Comparison of ENCODE assay signal across 9 cellular contexts in the genomic region with DNA sequence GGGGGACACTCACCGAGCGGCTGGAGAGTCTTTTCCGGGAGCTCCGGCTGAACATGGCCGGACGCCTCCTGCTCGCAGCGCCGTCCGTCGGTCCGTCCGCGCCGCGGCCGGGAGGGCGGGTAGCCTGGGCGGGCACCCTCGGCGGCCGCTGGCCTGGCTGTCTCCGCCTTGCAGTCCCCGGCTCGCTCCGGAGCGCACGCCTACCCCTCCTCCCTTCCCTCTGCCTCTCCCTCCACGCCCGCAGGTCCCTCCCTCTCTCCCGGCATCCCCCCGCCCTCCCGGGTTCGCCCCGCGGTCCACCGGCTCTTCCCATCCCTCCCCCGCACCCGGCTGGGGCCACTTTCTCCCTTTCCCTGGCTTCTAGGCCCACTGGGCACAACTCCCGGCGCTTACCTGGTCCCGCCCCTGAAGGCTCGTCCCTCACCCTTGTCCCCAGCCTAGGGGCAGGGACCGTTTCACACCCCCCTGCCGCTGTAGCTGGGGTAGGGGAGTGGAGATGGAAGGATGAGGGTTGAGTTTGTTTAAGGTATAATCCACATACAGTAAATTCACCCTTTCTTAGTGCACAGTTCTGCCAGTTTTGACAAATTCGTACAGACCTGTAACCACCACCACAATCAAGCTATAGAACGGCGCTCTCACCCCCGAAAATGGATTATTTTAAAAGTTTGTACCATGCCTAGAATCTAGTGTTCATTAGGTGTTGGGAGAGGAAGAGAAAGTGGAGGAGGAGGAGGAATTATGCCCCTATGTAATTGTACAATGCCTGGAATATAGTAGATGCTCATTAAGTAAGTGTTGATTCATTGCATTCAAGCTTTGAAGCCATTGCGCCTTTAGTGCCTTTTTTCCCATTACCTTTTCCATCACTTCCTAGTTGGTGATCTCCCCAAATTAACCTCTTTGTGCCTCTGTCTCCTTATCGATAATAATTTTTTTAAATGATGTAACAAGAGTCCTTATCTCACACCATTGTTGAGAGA.
DNase-seq lines count a peak whose midpoint lies in the region; ATAC-seq, FAIRE-seq and TF ChIP-seq lines count a peak whose summit lies in the region.
"Had no signal": no experiment of that assay in that cellular context is flagged by ENCODE, and none has a peak within 500 bp of the region (broad histone marks: within the 10 kb centered on the region; RNA-seq: fewer than 3 reads in every experiment).

No MANE protein-coding gene starts in this region.

- DNase-seq in GM10248 (ENCODE audit: extremely low spot score) (peak; percentile 24), RCC 7860 (ENCODE audit: low spot score) (peak; percentile 22), Right ventricle myocardium superior (no peak), retina (peak; percentile 59), NCI-H1694 (lab: John Stamatoyannopoulos, UW) (no peak), KBM-7 (no peak)
- no peak for DNase-seq in activated CD4-positive, alpha-beta T cell treated with anti-CD3 and anti-CD28 coated beads for 48 hours

- no peak for TF ChIP-seq CTCF in GM10248 (IDR thresholded peaks at IDR 0.05; ENCODE audit: control extremely low read depth, extremely low read depth, low read depth, missing control alignments)

- intact Hi-C loops in Right ventricle myocardium superior (cut with DNase I), result no loop called here

- POLR2A ChIA-PET in GM10248 (lab: Yijun Ruan, JAX), result no interaction called here

- peak; percentile 47 for ATAC-seq in Right ventricle myocardium superior (ENCODE audit: poor library complexity)
- no peak for ATAC-seq in GM18858 (IDR thresholded peaks at IDR 0.05; ENCODE audit: unreplicated experiment)

- CTCF ChIA-PET in GM10248 (lab: Yijun Ruan, JAX), result interaction anchor here (0.6 to 3.7 kb wide), 7 partner anchors 8 to 419 kb away, joined by 3 to 21 read pairs (median 4); no protein-coding TSS in a partner anchor

- no peak for FAIRE-seq in RCC 7860 (lab: Jason Lieb, UNC)
- FAIRE-seq: colon had no signal

- in situ Hi-C loops in KBM-7 (cut with MboI; ENCODE audit: low pct_unique_long_range_greater_than_20kb, low sequenced_read_pairs), result no loop called here

Comparison
In these comparisons a context has a peak if more than half of its experiments do, and no peak if none do; other contexts are left out.
1. DNase-seq: peak in GM10248 (single experiment), RCC 7860 (single experiment) and retina (single experiment); none in Right ventricle myocardium superior (single experiment), activated CD4-positive, alpha-beta T cell treated with anti-CD3 and anti-CD28 coated beads for 48 hours (single experiment), NCI-H1694 (single experiment) and KBM-7 (single experiment).